In the genomic region with DNA sequence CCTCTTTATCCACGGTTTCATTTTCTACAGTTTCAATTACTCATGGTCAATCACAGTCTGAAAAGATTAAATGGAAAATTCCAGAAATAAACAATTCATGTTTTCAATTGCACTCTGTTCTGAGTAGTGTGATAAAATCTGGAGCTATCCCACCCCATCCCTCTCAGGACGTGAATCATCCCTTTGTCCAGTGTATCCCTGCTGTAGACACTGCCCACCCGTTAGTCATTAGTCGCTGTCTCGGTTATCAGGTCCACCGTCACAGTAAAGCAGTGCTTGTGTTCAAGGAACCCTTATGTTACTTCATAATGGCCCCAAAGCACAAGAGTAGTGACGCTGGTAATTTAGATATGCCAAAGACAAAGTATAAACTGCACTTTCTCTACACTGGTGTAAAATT, we compare ENCODE assay signal across 11 cellular contexts.
DNase-seq lines count a peak whose midpoint lies in the region; ATAC-seq, FAIRE-seq and TF ChIP-seq lines count a peak whose summit lies in the region.
"Had no signal": no experiment of that assay in that cellular context is flagged by ENCODE, and none has a peak within 500 bp of the region (broad histone marks: within the 10 kb centered on the region; RNA-seq: fewer than 3 reads in every experiment).

No MANE protein-coding gene starts in this region.

- ATAC-seq in A549 = peak; percentile 50 to 66; a peak in 3 of 6 replicates
- no peak for ATAC-seq in GM18519 (IDR thresholded peaks at IDR 0.05; ENCODE audit: low FRiP score, unreplicated experiment)

- WGBS in A549 (ENCODE audit: missing lambda C conversion rate) = 27% methylated on average over 7 of the region's 7 CpGs
- 51% methylated on average over 7 of the region's 7 CpGs for WGBS in hepatocyte (ENCODE audit: low lambda C conversion rate, missing lambda C conversion rate)

- DNase-seq in A549 (ENCODE audit: low read depth in 1 of 2, low spot score in 1 of 2) = peak in 1 of 2 experiments; percentile 37
- DNase-seq in M059J (ENCODE audit: low read depth) = peak; percentile 93
- peak; percentile 6 for DNase-seq in bronchial epithelial cell (ENCODE audit: low read depth)
- peak; percentile 33 for DNase-seq in hepatocyte (ENCODE audit: low spot score)
- DNase-seq in D341Med (ENCODE audit: low spot score) = no peak
- DNase-seq in germinal center (ENCODE audit: low spot score) = no peak
- DNase-seq in stimulated activated CD4-positive, alpha-beta T cell treated with anti-CD3 and anti-CD28 coated beads, Interleukin-4, amount 100 ng/mL, for 4 hours = no peak
- DNase-seq: activated CD8-positive, alpha-beta memory T cell treated with anti-CD3 and anti-CD28 coated beads, Interleukin-2, amount 50 U/mL, for 48 hours; NCI-H446 treated with DMSO at 0.1 percent for 48 hours; upper lobe of left lung had no signal

- TF ChIP-seq CTCF in A549 (IDR thresholded peaks at IDR 0.05) = no peak
- no peak for TF ChIP-seq CTCF in bronchial epithelial cell (IDR thresholded peaks at IDR 0.05; ENCODE audit: insufficient read depth, low read length, severe bottlenecking)
- no peak for TF ChIP-seq CTCF in hepatocyte (IDR thresholded peaks at IDR 0.05; ENCODE audit: poor library complexity)

- no peaks in the 10 kb centered on the region for H4K20me1 ChIP-seq in hepatocyte (ENCODE audit: insufficient read depth, poor library complexity, severe bottlenecking)

- no peaks in the 10 kb centered on the region for H3K79me2 ChIP-seq in hepatocyte

- H3K36me3 ChIP-seq in bronchial epithelial cell (ENCODE audit: control insufficient read depth, insufficient read depth, low read length) (no peaks in the 10 kb centered on the region), hepatocyte (replicated peaks; ENCODE audit: insufficient read depth, low read depth) (no peaks in the 10 kb centered on the region)
- H3K36me3 ChIP-seq: upper lobe of left lung had no signal

- no peaks in the 10 kb centered on the region; the same call in 2 of the 3 replicates for H3K9me3 ChIP-seq in A549
- H3K9me3 ChIP-seq in hepatocyte (ENCODE audit: low read depth) = no peaks in the 10 kb centered on the region
- H3K9me3 ChIP-seq: upper lobe of left lung had no signal

- H3K4me2 ChIP-seq in A549 (peak overlapping the region; percentile 25; the same call in 1 of the 3 replicates), hepatocyte (no peak overlapping the region)

- CTCF ChIA-PET in A549 (lab: Yijun Ruan, JAX) = interaction anchor here (0.5 kb wide), 1 partner anchor 142 kb away, joined by 3 read pairs; no protein-coding TSS in a partner anchor

- H3K9me2 ChIP-seq in hepatocyte (replicated peaks; ENCODE audit: insufficient read depth) = no peaks in the 10 kb centered on the region

- H3K27ac ChIP-seq in A549 (no peak overlapping the region), hepatocyte (peak overlapping the region; percentile 86)

- TF ChIP-seq POLR2A in A549 (IDR thresholded peaks at IDR 0.05; ENCODE audit: low read length) = no peak

- no peak overlapping the region for H2AFZ ChIP-seq in hepatocyte

- H3K27me3 ChIP-seq in bronchial epithelial cell (ENCODE audit: control insufficient read depth, insufficient read depth, low read length) = no peaks in the 10 kb centered on the region
- H3K27me3 ChIP-seq in hepatocyte = no peaks in the 10 kb centered on the region
- H3K27me3 ChIP-seq: upper lobe of left lung had no signal

- FAIRE-seq in A549 (lab: Jason Lieb, UNC) = no peak
- no peak for FAIRE-seq in bronchial epithelial cell (lab: Jason Lieb, UNC)

- POLR2A ChIA-PET in A549 (lab: Yijun Ruan, JAX) = no interaction called here

- TF ChIP-seq EP300 in A549 (IDR thresholded peaks at IDR 0.05) = no peak

- H3K4me1 ChIP-seq in A549 (no peaks in the 10 kb centered on the region), hepatocyte (ENCODE audit: insufficient read depth) (peaks cover 15% of the 10 kb centered on the region)

- TF ChIP-seq RAD21 in A549 (conservative IDR thresholded peaks at IDR 0.05 in 1 of 2, IDR thresholded peaks at IDR 0.05 in 1 of 2) = no peak

- no peak overlapping the region for H3K4me3 ChIP-seq in A549
- H3K4me3 ChIP-seq in bronchial epithelial cell (ENCODE audit: low read depth, low read length) = no peak overlapping the region
- no peak overlapping the region for H3K4me3 ChIP-seq in hepatocyte
- H3K4me3 ChIP-seq: upper lobe of left lung had no signal

TF ChIP-seq in A549, 52 proteins besides CTCF, POLR2A, EP300 and RAD21:
- TF ChIP-seq TFCP2L1 (CRISPR knock-in tag; IDR thresholded peaks at IDR 0.05) (no peak), RARB (CRISPR knock-in tag; IDR thresholded peaks at IDR 0.05) (no peak), PBX3 (IDR thresholded peaks at IDR 0.05) (no peak), POLR2AphosphoS2 (conservative IDR thresholded peaks at IDR 0.05; ENCODE audit: low read length) (no peak), HDAC2 (IDR thresholded peaks at IDR 0.05) (no peak), CBX2 (IDR thresholded peaks at IDR 0.05; ENCODE audit: borderline replicate concordance, low read depth) (no peak), NR3C1 (IDR thresholded peaks at IDR 0.05) (no peak), CHD2 (IDR thresholded peaks at IDR 0.05; ENCODE audit: low read length, partially characterized antibody) (no peak), HOXB13 (CRISPR knock-in tag; IDR thresholded peaks at IDR 0.05; ENCODE audit: low read depth) (no peak), TP53 (CRISPR knock-in tag; IDR thresholded peaks at IDR 0.05) (no peak), FOXS1 (CRISPR knock-in tag; IDR thresholded peaks at IDR 0.05) (no peak)
TF ChIP-seq in A549: peak in this region for 0.

Comparison
In these comparisons a context has a peak if more than half of its experiments do, and no peak if none do; other contexts are left out.
1. DNase-seq: peak in M059J (single experiment), bronchial epithelial cell (single experiment) and hepatocyte (single experiment); none in D341Med (single experiment), germinal center (single experiment) and stimulated activated CD4-positive, alpha-beta T cell treated with anti-CD3 and anti-CD28 coated beads, Interleukin-4, amount 100 ng/mL, for 4 hours (0 of 2).